In the genomic region with DNA sequence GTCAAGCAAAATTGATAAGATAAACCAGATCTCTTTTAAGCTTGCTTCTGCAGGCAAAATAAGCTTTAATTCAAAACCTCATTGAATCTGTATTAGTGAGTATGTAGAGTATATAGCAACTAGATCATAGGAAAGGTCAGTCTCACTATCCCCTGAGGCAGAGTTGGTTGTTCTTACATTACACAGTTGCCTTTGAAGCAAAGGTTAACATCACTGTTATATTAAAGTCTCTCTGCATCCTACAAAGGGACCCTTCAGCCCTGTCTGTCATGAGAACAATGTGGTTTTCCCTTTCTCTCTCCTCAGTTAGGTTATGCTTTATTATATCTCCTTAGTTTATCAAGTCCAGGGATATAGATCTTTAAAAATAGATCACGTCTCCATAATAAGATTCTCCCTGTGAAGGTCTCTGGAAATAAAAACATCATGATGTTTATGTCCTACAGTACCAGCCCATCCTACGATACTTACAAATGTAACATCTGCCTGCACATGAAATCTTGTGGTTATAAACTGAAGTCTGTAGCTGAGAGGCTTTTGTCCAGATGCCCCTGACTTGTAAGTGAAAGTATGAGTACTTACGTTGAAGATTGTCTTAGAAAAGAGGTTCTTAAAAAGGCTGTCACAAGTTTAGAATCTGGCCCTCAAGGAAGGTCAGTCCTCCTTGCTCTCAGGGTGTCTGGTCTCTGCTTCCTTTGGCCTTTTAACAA, we compare ENCODE assay signal across 9 cellular contexts.
"Had no signal": no experiment of that assay in that cellular context is flagged by ENCODE, and none has a peak within 500 bp of the region (broad histone marks: within the 10 kb centered on the region; RNA-seq: fewer than 3 reads in every experiment).

No MANE protein-coding gene starts in this region.

- H3K4me1 ChIP-seq: HAP-1 had no signal

- H3K36me3 ChIP-seq: HAP-1 had no signal

- H3K27me3 Mint-ChIP-seq: IgD-negative memory B cell had no signal

- H3K9me3 ChIP-seq: HAP-1 had no signal

- ATAC-seq: HCT116, HepG2 had no signal

- H3K9me3 Mint-ChIP-seq: HFFc6, IgD-negative memory B cell had no signal

- H3K36me3 Mint-ChIP-seq: IgD-negative memory B cell had no signal

- H3K27ac ChIP-seq: HL-60 had no signal

- DNase-seq: GOT3, H7, HFFc6, KBM-7 had no signal

- H3K27ac Mint-ChIP-seq: HFFc6, IgD-negative memory B cell had no signal

- H3K4me3 ChIP-seq: HAP-1 had no signal

- H3K4me3 Mint-ChIP-seq: HFFc6, IgD-negative memory B cell had no signal
